Comparison of ENCODE assay signal across 1 cellular context in the genomic region with DNA sequence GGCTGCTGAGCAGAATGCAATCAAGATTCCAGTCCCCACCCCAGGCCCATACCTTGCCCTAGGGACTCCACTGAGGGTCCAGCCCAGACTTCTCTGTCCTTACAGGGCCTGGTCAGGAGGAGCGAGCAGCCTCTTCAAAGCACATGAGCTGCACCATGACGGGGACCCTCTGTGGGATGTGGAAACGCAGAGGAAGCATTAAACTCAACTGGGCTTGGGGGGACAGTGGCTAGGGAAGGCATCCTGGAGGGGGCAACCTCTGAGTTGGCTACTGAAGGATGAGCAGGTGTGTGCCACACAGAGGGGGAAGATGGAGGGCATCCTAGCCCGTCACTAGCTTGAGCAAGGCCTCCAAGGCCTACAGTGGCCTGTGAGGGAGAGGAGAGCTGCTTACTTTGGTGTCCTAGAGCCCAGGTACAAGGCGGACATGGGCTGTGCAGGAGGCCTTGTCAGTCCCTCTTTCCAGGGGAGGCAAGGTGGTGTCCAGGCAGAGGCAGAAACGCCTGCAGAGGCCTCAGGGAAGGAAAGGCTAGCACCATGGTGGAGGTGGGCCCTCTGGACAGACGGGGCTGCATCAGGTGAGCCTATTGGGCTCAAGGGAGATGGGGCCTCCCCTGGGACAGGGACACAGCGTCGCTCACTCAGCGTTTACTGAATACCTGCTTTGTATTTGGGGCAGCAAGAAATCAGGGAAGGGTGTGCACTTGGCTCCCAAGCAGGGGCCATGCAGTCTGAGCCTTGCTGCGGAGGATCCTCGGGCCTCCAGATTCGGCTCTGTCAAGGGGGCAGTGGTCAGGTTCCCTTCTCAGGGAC.
TF ChIP-seq lines count a peak whose summit lies in the region.

No MANE protein-coding gene starts in this region.

TF ChIP-seq in IMR-90, 13 proteins besides CTCF, POLR2A, EP300 and RAD21:
- TF ChIP-seq CHD1 (IDR thresholded peaks at IDR 0.05; ENCODE audit: low read depth, low read length), result no peak
- TF ChIP-seq RCOR1 (IDR thresholded peaks at IDR 0.05; ENCODE audit: insufficient replicate concordance, low read length), result no peak
- no peak for TF ChIP-seq MXI1 (IDR thresholded peaks at IDR 0.05; ENCODE audit: borderline replicate concordance, low read depth, low read length)
- TF ChIP-seq FOS (IDR thresholded peaks at IDR 0.05; ENCODE audit: low read depth, low read length), result no peak
- no peak for TF ChIP-seq MAFK (IDR thresholded peaks at IDR 0.05; ENCODE audit: low read depth, low read length)
